Comparison of ENCODE assay signal across 8 cellular contexts in the genomic region with DNA sequence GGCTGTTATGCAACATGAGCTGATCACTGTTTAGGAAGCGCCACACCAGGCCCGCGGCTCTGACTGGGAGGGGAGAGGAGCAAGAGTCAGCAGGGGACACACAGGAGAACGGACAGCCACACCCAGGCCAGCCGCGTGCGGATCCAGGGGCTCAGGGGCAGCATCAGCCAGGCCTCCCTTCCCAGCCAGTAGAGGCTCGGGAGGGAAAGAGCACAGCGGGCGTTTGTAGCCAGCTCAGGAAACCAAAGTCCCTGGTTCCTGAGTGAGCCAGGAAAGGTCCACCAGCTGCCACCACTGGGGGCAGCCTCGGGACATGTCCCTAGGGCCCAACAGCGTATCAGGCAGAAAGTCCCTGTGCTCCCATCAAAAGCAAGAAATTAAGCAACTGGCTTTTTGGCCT.
DNase-seq lines count a peak whose midpoint lies in the region; ATAC-seq and TF ChIP-seq lines count a peak whose summit lies in the region.

No MANE protein-coding gene starts in this region.

- in situ Hi-C loops in brain microvascular endothelial cell (cut with HindIII; ENCODE audit: low pct_ligation_motif_present, low sequenced_read_pairs): no loop called here

- POLR2A ChIA-PET in BJ (lab: Charles Lee): interaction anchor here (0.6 kb wide), 1 partner anchor 86 kb away, joined by 4 read pairs; no protein-coding TSS in a partner anchor

- peak; percentile 35 for ATAC-seq in left lung
- no peak for ATAC-seq in effector memory CD8-positive, alpha-beta T cell (replicated peaks)
- ATAC-seq in HG03025 (IDR thresholded peaks at IDR 0.05; ENCODE audit: low FRiP score, unreplicated experiment): no peak

- no peak for DNase-seq in BJ (ENCODE audit: low read depth)
- no peak for DNase-seq in HFFc6
- DNase-seq in brain microvascular endothelial cell: no peak
- DNase-seq in left lung: peak in 1 of 2 donors; percentile 32
- DNase-seq in cerebellum (ENCODE audit: low spot score): no peak
- no peak for DNase-seq in effector memory CD8-positive, alpha-beta T cell
- no peak for DNase-seq in GM19238 (ENCODE audit: insufficient read length, low spot score)

- intact Hi-C loops in left lung (cut with DNase I): no loop called here

- H3K36me3 ChIP-seq in BJ (ENCODE audit: control insufficient read depth, insufficient read depth, low read length): peaks cover 11% of the 10 kb centered on the region
- no peaks in the 10 kb centered on the region for H3K36me3 ChIP-seq in brain microvascular endothelial cell (replicated peaks)
- peaks cover 0 to 44% of the 10 kb centered on the region in 2 donors for H3K36me3 ChIP-seq in left lung

- CTCF ChIA-PET in BJ (lab: Yijun Ruan, JAX): interaction anchor here (1.0 to 1.7 kb wide), 2 partner anchors 8 to 10 kb away, joined by 3 to 4 read pairs; no protein-coding TSS in a partner anchor

- H3K4me1 ChIP-seq in left lung: no peaks in the 10 kb centered on the region

- H3K27me3 ChIP-seq in BJ (ENCODE audit: control insufficient read depth, insufficient read depth, low read length) (no peaks in the 10 kb centered on the region), brain microvascular endothelial cell (replicated peaks) (no peaks in the 10 kb centered on the region), left lung (no peaks in the 10 kb centered on the region)

- no peaks in the 10 kb centered on the region for H3K9me3 Mint-ChIP-seq in HFFc6
- no peaks in the 10 kb centered on the region for H3K9me3 Mint-ChIP-seq in effector memory CD8-positive, alpha-beta T cell

- H3K4me1 Mint-ChIP-seq in HFFc6 (ENCODE audit: low read depth): peaks cover 11% of the 10 kb centered on the region; the same call in 1 of the 2 replicates
- peaks cover 0 to 2% of the 10 kb centered on the region in 2 donors for H3K4me1 Mint-ChIP-seq in effector memory CD8-positive, alpha-beta T cell (ENCODE audit: low read depth in 2 of 2)

- peaks cover 6% of the 10 kb centered on the region; the same call in 1 of the 2 replicates for H3K27me3 Mint-ChIP-seq in HFFc6 (ENCODE audit: insufficient read depth)
- no peaks in the 10 kb centered on the region for H3K27me3 Mint-ChIP-seq in effector memory CD8-positive, alpha-beta T cell

- no peak overlapping the region for H3K4me3 ChIP-seq in BJ (ENCODE audit: low read depth, low read length)
- no peak overlapping the region for H3K4me3 ChIP-seq in brain microvascular endothelial cell (ENCODE audit: low read depth, low read length)
- H3K4me3 ChIP-seq in left lung: no peak overlapping the region

- TF ChIP-seq CTCF in BJ (IDR thresholded peaks at IDR 0.05; ENCODE audit: insufficient read depth, low read depth, low read length) (peak; percentile 38; the same call in 1 of the 2 replicates), HFFc6 (IDR thresholded peaks at IDR 0.05) (peak; percentile 59), brain microvascular endothelial cell (IDR thresholded peaks at IDR 0.05; ENCODE audit: low read depth, low read length, missing control alignments) (peak; percentile 79), left lung (IDR thresholded peaks at IDR 0.05) (peak in 1 of 2 donors; percentile 47)

- H3K27ac Mint-ChIP-seq in HFFc6: no peak overlapping the region
- no peak overlapping the region for H3K27ac Mint-ChIP-seq in effector memory CD8-positive, alpha-beta T cell

- no peaks in the 10 kb centered on the region for H3K9me3 ChIP-seq in left lung

- H3K27ac ChIP-seq in brain microvascular endothelial cell: no peak overlapping the region
- H3K27ac ChIP-seq in left lung: peak overlapping the region in 1 of 2 donors; percentile 3

- H3K36me3 Mint-ChIP-seq in HFFc6 (ENCODE audit: low read depth): 0 out of 2 replicates have a peak, but pooled peaks cover 4% of the 10 kb centered on the region
- no peaks in the 10 kb centered on the region for H3K36me3 Mint-ChIP-seq in effector memory CD8-positive, alpha-beta T cell (ENCODE audit: insufficient read depth)

- H3K4me3 Mint-ChIP-seq in HFFc6: no peak overlapping the region
- H3K4me3 Mint-ChIP-seq in effector memory CD8-positive, alpha-beta T cell: no peak overlapping the region
